ENCODE assay signal across 11 cellular contexts in the genomic region with DNA sequence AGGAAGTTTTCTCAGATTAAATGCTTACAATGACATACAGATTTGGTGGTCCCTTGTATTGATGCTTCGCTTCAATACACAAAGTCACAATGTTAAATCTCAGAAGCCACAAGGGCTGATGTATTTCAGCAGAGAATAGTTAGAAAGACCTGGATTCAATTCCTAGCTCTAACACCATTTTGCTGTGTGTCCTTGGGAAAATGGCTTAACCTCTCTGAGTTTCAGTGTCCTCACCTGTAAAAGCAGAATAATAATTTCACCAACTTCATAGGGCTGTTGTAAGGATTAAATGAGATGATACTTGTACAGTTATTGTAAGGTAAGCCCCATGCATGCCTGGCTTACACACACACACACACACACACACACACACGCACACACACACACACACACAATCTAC. TPM values are rescaled to one million over a fixed set of nuclear protein-coding genes. Genes with fewer than 3 reads are reported as not detected.
"Had no signal": no experiment of that assay in that cellular context is flagged by ENCODE, and none has a peak within 500 bp of the region (broad histone marks: within the 10 kb centered on the region; RNA-seq: fewer than 3 reads in every experiment).

No MANE protein-coding gene starts in this region.

- ATAC-seq: HCT116 had no signal

- H3K4me2 ChIP-seq: KMS-11 had no signal

- H3K4me1 ChIP-seq: HAP-1 had no signal

- H3K9ac ChIP-seq: GM23248, KMS-11 had no signal

- H3K36me3 ChIP-seq: HAP-1 had no signal

- H3K9me3 ChIP-seq: HAP-1 had no signal

- H3K27ac ChIP-seq: GM23248, HL-60, KMS-11 had no signal

- H3K4me3 ChIP-seq: GM23248, HAP-1 had no signal

- DNase-seq: GM23248, GOT3, H7, IMR-90, Karpas-422, KBM-7 had no signal

- H2AFZ ChIP-seq: GM23248 had no signal

RNA-seq across cellular contexts. Expression of a gene that starts 30.3 kb away (rescaled TPM):
- total RNA-seq: H7, HT1080 had no signal
